ENCODE assay signal across 10 cellular contexts in genomic region chr3:67943546-67943945, GRCh38.
"Had no signal": no experiment of that assay in that cellular context is flagged by ENCODE, and none has a peak within 500 bp of the region (broad histone marks: within the 10 kb centered on the region; RNA-seq: fewer than 3 reads in every experiment).

No MANE protein-coding gene starts in this region.

- DNase-seq: GM23248, GOT3, H7, H9, HCEC 1CT, HFFc6 had no signal

- H3K36me3 ChIP-seq: HAP-1 had no signal

- H3K9me3 ChIP-seq: HAP-1 had no signal

- FAIRE-seq: H1, H54 had no signal

- H3K4me2 ChIP-seq: GM23338 had no signal

- H3K4me1 ChIP-seq: HAP-1 had no signal

- H3K4me3 ChIP-seq: GM23248, GM23338, HAP-1 had no signal

- H2AFZ ChIP-seq: GM23248, GM23338 had no signal

- H3K27ac ChIP-seq: GM23248 had no signal

- H3K9ac ChIP-seq: GM23248 had no signal
